Comparison of ENCODE assay signal across 16 cellular contexts in the genomic region with DNA sequence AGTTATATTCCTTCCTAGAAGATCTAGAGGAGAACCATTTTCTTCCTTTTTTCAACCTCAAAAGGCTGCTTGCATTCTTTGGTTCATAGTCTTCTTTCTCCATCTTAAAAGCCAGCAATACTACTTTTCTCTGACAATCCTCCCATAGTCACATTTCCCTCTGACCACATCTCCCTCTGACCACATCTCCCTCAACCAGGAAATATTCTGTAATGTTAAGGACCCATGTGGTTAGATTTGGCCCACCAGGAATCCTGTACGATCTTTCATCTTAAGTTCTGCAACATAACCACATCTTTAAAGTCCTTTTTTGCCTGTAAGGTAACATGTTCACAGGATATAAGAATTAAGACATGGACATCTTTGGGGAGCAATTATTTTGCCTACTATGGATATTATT.
"Had no signal": no experiment of that assay in that cellular context is flagged by ENCODE, and none has a peak within 500 bp of the region (broad histone marks: within the 10 kb centered on the region; RNA-seq: fewer than 3 reads in every experiment).

No MANE protein-coding gene starts in this region.

- H3K4me3 ChIP-seq: dorsolateral prefrontal cortex, neural progenitor cell, tibial nerve had no signal

- H3K36me3 ChIP-seq: neural progenitor cell, tibial nerve had no signal

- H3K27me3 Mint-ChIP-seq: progenitor cell of endocrine pancreas had no signal

- H3K36me3 Mint-ChIP-seq: brain, immature natural killer cell, memory B cell, neural progenitor cell had no signal

- H3K9me3 ChIP-seq: tibial nerve had no signal

- H3K27ac ChIP-seq: dorsolateral prefrontal cortex, neural progenitor cell, tibial nerve had no signal

- H3K27ac Mint-ChIP-seq: activated naive CD8-positive, alpha-beta T cell; activated T-helper 1 cell treated with anti-CD3 and anti-CD28 coated beads, Interleukin-12 subunit alpha, Interleukin-12 subunit beta, Interleukin-2, Interleukin-4 antibody, amounts not matched to agents 30 ng/mL and 10 ng/mL and 1 ng/mL, durations not matched to agents 14 hours and 24 hours and 36 hours; brain; immature natural killer cell; memory B cell; naive thymus-derived CD4-positive, alpha-beta T cell; neural progenitor cell; progenitor cell of endocrine pancreas; stimulated activated naive CD8-positive, alpha-beta T cell treated with anti-CD3 and anti-CD28 coated beads, Interleukin-15, Interleukin-2, amounts not matched to agents 100 ng/mL and 50 ng/mL, for 24 hours had no signal

- H3K4me3 Mint-ChIP-seq: activated naive CD8-positive, alpha-beta T cell; activated T-helper 1 cell treated with anti-CD3 and anti-CD28 coated beads, Interleukin-12 subunit alpha, Interleukin-12 subunit beta, Interleukin-2, Interleukin-4 antibody, amounts not matched to agents 30 ng/mL and 10 ng/mL and 1 ng/mL, durations not matched to agents 14 hours and 24 hours and 36 hours; brain; immature natural killer cell; memory B cell; naive thymus-derived CD4-positive, alpha-beta T cell; neural progenitor cell; stimulated activated naive CD8-positive, alpha-beta T cell treated with anti-CD3 and anti-CD28 coated beads, Interleukin-15, Interleukin-2, amounts not matched to agents 100 ng/mL and 50 ng/mL, for 24 hours had no signal

- H3K4me1 ChIP-seq: neural progenitor cell, tibial nerve had no signal

- DNase-seq: activated CD4-positive, alpha-beta T cell treated with anti-CD3 and anti-CD28 coated beads, Interleukin-2, amount 50 U/mL, for 4 hours; activated gamma-delta T cell treated with Interleukin-2 at 50 U/mL for 16 hours; amniotic stem cell; caudate nucleus; dorsolateral prefrontal cortex; immature natural killer cell; naive thymus-derived CD4-positive, alpha-beta T cell; stimulated activated CD4-positive, alpha-beta T cell treated with anti-CD3 and anti-CD28 coated beads, Interleukin-2, amount 100 ng/mL, for 24 hours had no signal

- H3K4me1 Mint-ChIP-seq: brain, immature natural killer cell, neural progenitor cell had no signal

- H3K9me3 Mint-ChIP-seq: activated T-helper 1 cell treated with anti-CD3 and anti-CD28 coated beads, Interleukin-12 subunit alpha, Interleukin-12 subunit beta, Interleukin-2, Interleukin-4 antibody, amounts not matched to agents 30 ng/mL and 10 ng/mL and 1 ng/mL, durations not matched to agents 14 hours and 24 hours and 36 hours; memory B cell; neural progenitor cell; stimulated activated naive CD8-positive, alpha-beta T cell treated with anti-CD3 and anti-CD28 coated beads, Interleukin-15, Interleukin-2, amounts not matched to agents 100 ng/mL and 50 ng/mL, for 24 hours had no signal

- H3K9ac ChIP-seq: neural progenitor cell had no signal

- H2AFZ ChIP-seq: neural progenitor cell had no signal

- H3K4me2 ChIP-seq: neural progenitor cell had no signal

- H3K27me3 ChIP-seq: neural progenitor cell, tibial nerve had no signal
